ENCODE assay signal across 12 cellular contexts in genomic region chr3:194587438-194587931, GRCh38. TPM values are rescaled to one million over a fixed set of nuclear protein-coding genes. Genes with fewer than 3 reads are reported as not detected.
DNase-seq lines count a peak whose midpoint lies in the region.
"Had no signal": no experiment of that assay in that cellular context is flagged by ENCODE, and none has a peak within 500 bp of the region (broad histone marks: within the 10 kb centered on the region; RNA-seq: fewer than 3 reads in every experiment).

No MANE protein-coding gene starts in this region.

- peak overlapping the region; percentile 77 for H3K27ac ChIP-seq in angular gyrus (ENCODE audit: low read depth, low read length)
- H3K27ac ChIP-seq: SJCRH30 had no signal

- peak; percentile 74 for DNase-seq in CD1c-positive myeloid dendritic cell (ENCODE audit: extremely low spot score)
- peak in 38 of 42 donors; percentile 20 to 80 (median 53) for DNase-seq in head of caudate nucleus
- peak; percentile 53 for DNase-seq in pulmonary artery endothelial cell (ENCODE audit: low read depth, low spot score)
- no peak for DNase-seq in activated T-cell treated with anti-CD3 and anti-CD28 coated beads, Interleukin-2, amount 50 U/mL, for 1 hour
- no peak for DNase-seq in NCI-H1694 (lab: John Stamatoyannopoulos, UW)
- no peak for DNase-seq in islet precursor cell
- no peak for DNase-seq in activated CD4-positive, alpha-beta T cell treated with anti-CD3 and anti-CD28 coated beads for 4 hours
- DNase-seq: activated CD4-positive, CD25-positive, alpha-beta regulatory T cell; NCI-H1105; retina; SJCRH30 had no signal

- intact Hi-C loops in head of caudate nucleus (cut with DNase I), result no loop called here

RNA-seq across cellular contexts. Expression of gene TMEM44, which starts 45.7 kb away (rescaled TPM):
- total RNA-seq in pulmonary artery endothelial cell, result 44.4 and 55.1 TPM in 2 replicates

Comparison
In these comparisons a context has a peak if more than half of its experiments do, and no peak if none do; other contexts are left out.
1. DNase-seq: peak in CD1c-positive myeloid dendritic cell (single experiment), head of caudate nucleus (38 of 42) and pulmonary artery endothelial cell (single experiment); none in activated T-cell treated with anti-CD3 and anti-CD28 coated beads, Interleukin-2, amount 50 U/mL, for 1 hour (single experiment), NCI-H1694 (single experiment), islet precursor cell (single experiment) and activated CD4-positive, alpha-beta T cell treated with anti-CD3 and anti-CD28 coated beads for 4 hours (0 of 2).